Comparison of ENCODE assay signal across 12 cellular contexts in the genomic region with DNA sequence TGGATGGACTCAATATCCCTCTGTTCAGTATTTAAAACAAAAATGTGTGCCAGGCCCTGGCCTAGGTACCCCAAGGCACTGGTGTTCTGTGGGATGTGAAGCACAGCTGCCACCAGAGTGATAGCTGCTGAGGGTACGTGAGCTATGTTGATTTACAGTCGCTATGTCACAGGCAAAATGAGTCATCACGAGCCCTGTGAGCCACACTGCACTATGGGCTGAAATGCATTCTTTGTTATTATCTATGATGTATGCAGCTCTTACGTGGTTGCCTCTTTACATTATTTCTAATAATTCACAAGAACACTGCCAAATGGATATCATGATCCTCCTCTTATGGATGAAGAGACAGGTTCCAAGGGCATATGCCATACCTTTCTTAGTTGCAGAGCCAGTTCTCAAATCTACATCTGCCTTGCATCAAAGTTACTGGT. TPM values are rescaled to one million over a fixed set of nuclear protein-coding genes. Genes with fewer than 3 reads are reported as not detected.
A peak's percentile ranks its signal among the peaks of the same experiment; 100 is the strongest.
DNase-seq lines count a peak whose midpoint lies in the region; ATAC-seq and TF ChIP-seq lines count a peak whose summit lies in the region.
"Had no signal": no experiment of that assay in that cellular context is flagged by ENCODE, and none has a peak within 500 bp of the region (broad histone marks: within the 10 kb centered on the region; RNA-seq: fewer than 3 reads in every experiment).

No MANE protein-coding gene starts in this region.

- H3K27me3 ChIP-seq in Caco-2 (replicated peaks; ENCODE audit: control insufficient read depth, insufficient read depth, low read length), result no peaks in the 10 kb centered on the region

- H3K36me3 ChIP-seq in Caco-2 (ENCODE audit: control insufficient read depth, insufficient read depth, low read length), result no peaks in the 10 kb centered on the region; the same call in 1 of the 2 replicates

- no peaks in the 10 kb centered on the region for H3K9me3 ChIP-seq in Caco-2

- ATAC-seq in activated T-helper 17 cell treated with anti-CD3 and anti-CD28 coated beads, Interleukin-2, amount 50 U/mL, for 72 hours (replicated peaks), result peak; percentile 82
- ATAC-seq in GM18498 (IDR thresholded peaks at IDR 0.05; ENCODE audit: unreplicated experiment) (no peak), HG02840 (IDR thresholded peaks at IDR 0.05; ENCODE audit: low FRiP score, unreplicated experiment) (no peak)
- ATAC-seq: right cardiac atrium had no signal

- peak; percentile 69 for DNase-seq in EH (ENCODE audit: low read depth)
- DNase-seq in M059J (ENCODE audit: low read depth), result peak; percentile 62
- peak; percentile 59 for DNase-seq in hepatic stellate cell (ENCODE audit: low spot score)
- DNase-seq in Caco-2, result no peak
- no peak for DNase-seq in NCI-H1930 (lab: John Stamatoyannopoulos, UW)
- DNase-seq: aorta, NCI-H2107, right cardiac atrium had no signal

- no peaks in the 10 kb centered on the region for H3K27me3 Mint-ChIP-seq in activated T-helper 17 cell treated with anti-CD3 and anti-CD28 coated beads, Interleukin-2, amount 50 U/mL, for 72 hours
- no peaks in the 10 kb centered on the region for H3K27me3 Mint-ChIP-seq in Caco-2 (ENCODE audit: insufficient read depth, unreplicated experiment)

- H3K4me3 ChIP-seq in Caco-2 (ENCODE audit: low read depth, low read length), result no peak overlapping the region

- H3K4me1 Mint-ChIP-seq in activated T-helper 17 cell treated with anti-CD3 and anti-CD28 coated beads, Interleukin-2, amount 50 U/mL, for 72 hours, result peaks cover 29% of the 10 kb centered on the region
- H3K4me1 Mint-ChIP-seq in Caco-2 (ENCODE audit: low read depth, unreplicated experiment), result no peaks in the 10 kb centered on the region

- POLR2A ChIA-PET in Caco-2 (lab: Charles Lee), result no interaction called here

- no peaks in the 10 kb centered on the region for H3K4me1 ChIP-seq in Caco-2

- CTCF ChIA-PET in Caco-2 (lab: Charles Lee), result interaction anchor here (0.7 kb wide), 1 partner anchor 51 kb away, joined by 3 read pairs; no protein-coding TSS in a partner anchor

- H3K9me3 Mint-ChIP-seq in activated T-helper 17 cell treated with anti-CD3 and anti-CD28 coated beads, Interleukin-2, amount 50 U/mL, for 72 hours, result no peaks in the 10 kb centered on the region
- H3K9me3 Mint-ChIP-seq in Caco-2 (ENCODE audit: unreplicated experiment), result no peaks in the 10 kb centered on the region

- BruUV-seq in Caco-2 (replicated peaks; lab: Mats Ljungman, UMichigan), result no TSS peak

- H3K27ac Mint-ChIP-seq in activated T-helper 17 cell treated with anti-CD3 and anti-CD28 coated beads, Interleukin-2, amount 50 U/mL, for 72 hours, result peak overlapping the region; percentile 71
- H3K27ac Mint-ChIP-seq in Caco-2 (ENCODE audit: unreplicated experiment), result no peak overlapping the region

- intact Hi-C loops in Caco-2 (cut with micrococcal nuclease; ENCODE audit: unreplicated experiment), result no loop called here

- H3K4me3 Mint-ChIP-seq in activated T-helper 17 cell treated with anti-CD3 and anti-CD28 coated beads, Interleukin-2, amount 50 U/mL, for 72 hours, result peak overlapping the region; percentile 7
- H3K4me3 Mint-ChIP-seq in Caco-2 (ENCODE audit: unreplicated experiment), result no peak overlapping the region

- no peak for TF ChIP-seq CTCF in Caco-2 (IDR thresholded peaks at IDR 0.05; ENCODE audit: insufficient read depth in 1 of 2, low read depth in 1 of 2, low read length in 1 of 2, severe bottlenecking in 1 of 2, unreplicated experiment in 1 of 2)

- H3K36me3 Mint-ChIP-seq in activated T-helper 17 cell treated with anti-CD3 and anti-CD28 coated beads, Interleukin-2, amount 50 U/mL, for 72 hours (ENCODE audit: low read depth), result peaks cover 58% of the 10 kb centered on the region
- H3K36me3 Mint-ChIP-seq in Caco-2 (ENCODE audit: insufficient read depth, unreplicated experiment), result peaks cover 5% of the 10 kb centered on the region

RNA-seq across cellular contexts. Expression of gene TEX38, which starts 2.1 kb away (rescaled TPM):
- not detected in 2 replicates for total RNA-seq in M059J (2014; rRNA removed; shearing (Covaris generic))
- total RNA-seq in activated T-helper 17 cell treated with anti-CD3 and anti-CD28 coated beads, Interleukin-2, amount 50 U/mL, for 72 hours, result under 1 TPM in 1 of 2 donors, not detected in 1; 0.26 TPM
- not detected in 2 replicates for total RNA-seq in Caco-2 (2022)
- total RNA-seq: aorta, OCI-LY7, right cardiac atrium had no signal

RNA-seq across cellular contexts. Expression of gene ATPAF1, which starts 5.6 kb away (rescaled TPM):
- total RNA-seq in M059J (2014; rRNA removed; shearing (Covaris generic)), result 68.4 and 94.2 TPM in 2 replicates
- 10 to 100 TPM; 33.4 to 42.6 TPM for total RNA-seq in activated T-helper 17 cell treated with anti-CD3 and anti-CD28 coated beads, Interleukin-2, amount 50 U/mL, for 72 hours
- 26.9 and 31.7 TPM in 2 replicates for total RNA-seq in Caco-2 (2022)

RNA-seq across cellular contexts. Expression of gene EFCAB14, which starts 45.1 kb away (rescaled TPM):
- total RNA-seq in M059J (2014; rRNA removed; shearing (Covaris generic)), result 71.6 and 113 TPM in 2 replicates
- 10 to 100 TPM; 45.6 to 53.8 TPM for total RNA-seq in activated T-helper 17 cell treated with anti-CD3 and anti-CD28 coated beads, Interleukin-2, amount 50 U/mL, for 72 hours
- 60.3 and 61.6 TPM in 2 replicates for total RNA-seq in Caco-2 (2022)

RNA-seq across cellular contexts. Expression of gene MOB3C, which starts 57.2 kb away (rescaled TPM):
- 10.3 and 17.2 TPM in 2 replicates for total RNA-seq in M059J (2014; rRNA removed; shearing (Covaris generic))
- total RNA-seq in activated T-helper 17 cell treated with anti-CD3 and anti-CD28 coated beads, Interleukin-2, amount 50 U/mL, for 72 hours, result 10 to 100 TPM; 13.7 to 20.9 TPM
- 1.6 and 2.1 TPM in 2 replicates for total RNA-seq in Caco-2 (2022)

Comparison
In these comparisons a context has a peak if more than half of its experiments do, and no peak if none do; other contexts are left out.
1. DNase-seq: peak in EH (single experiment), M059J (single experiment) and hepatic stellate cell (single experiment); none in Caco-2 (0 of 2) and NCI-H1930 (0 of 2).